In the genomic region with DNA sequence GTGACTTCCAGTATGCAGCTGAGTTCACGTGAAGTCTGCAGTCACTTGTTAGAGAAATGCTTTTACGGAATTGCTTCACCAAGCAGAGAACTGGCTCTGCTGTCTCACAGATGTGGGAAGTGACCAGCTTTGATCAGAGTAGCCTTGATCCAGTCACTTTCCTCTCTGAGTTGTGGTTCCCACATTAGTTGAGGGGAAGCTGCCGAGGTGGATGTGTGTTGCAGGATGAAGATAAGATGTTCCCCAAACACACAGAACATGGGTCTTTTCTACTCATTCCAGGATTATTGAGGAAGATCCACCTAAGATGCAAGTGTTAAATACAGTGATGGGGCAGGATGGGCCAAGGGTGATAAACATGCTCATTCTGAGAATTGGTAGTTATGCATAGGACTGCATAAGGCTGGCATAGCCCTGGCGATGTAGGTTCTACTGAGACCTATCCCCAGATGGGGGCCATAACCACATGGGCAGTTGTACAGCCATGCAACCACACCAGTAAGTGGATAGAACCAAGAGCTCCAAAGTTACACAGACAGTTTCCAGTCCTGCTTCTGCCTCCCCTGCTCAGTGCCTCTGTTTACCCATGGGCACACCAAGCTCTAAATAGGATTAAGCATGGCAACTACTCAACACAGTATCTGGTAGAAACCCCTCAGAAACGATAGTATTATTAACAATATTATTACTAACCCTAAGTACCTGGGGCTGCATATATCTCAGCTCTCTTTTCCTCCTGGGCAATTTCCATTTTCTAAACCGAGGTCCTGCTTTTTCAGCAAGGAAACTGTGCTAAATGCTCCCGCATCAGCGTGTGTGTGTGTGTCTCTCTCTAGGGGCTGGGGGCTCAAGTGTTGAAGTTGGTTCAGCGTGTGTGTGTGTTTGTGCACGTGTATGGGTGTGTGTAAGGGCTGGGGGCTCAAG, we compare ENCODE assay signal across 8 cellular contexts.
DNase-seq lines count a peak whose midpoint lies in the region; ATAC-seq, FAIRE-seq and TF ChIP-seq lines count a peak whose summit lies in the region.

No MANE protein-coding gene starts in this region.

- 31% methylated on average over 8 of the region's 10 CpGs for WGBS in right lobe of liver (ENCODE audit: insufficient coverage, low coverage, low lambda C conversion rate, missing lambda C conversion rate)
- 47% methylated on average over 10 of the region's 10 CpGs for WGBS in thymus

- H3K36me3 ChIP-seq in right lobe of liver (no peaks in the 10 kb centered on the region), thymus (ENCODE audit: control insufficient read depth, insufficient read depth) (no peaks in the 10 kb centered on the region)

- intact Hi-C loops in right lobe of liver (cut with DNase I), result no loop called here

- peaks cover 15% of the 10 kb centered on the region for H3K27me3 Mint-ChIP-seq in activated T-cell treated with anti-CD3 and anti-CD28 coated beads, Interleukin-2, amount 50 U/mL, for 4 hours (ENCODE audit: low read depth)

- TF ChIP-seq POLR2A in right lobe of liver (IDR thresholded peaks at IDR 0.05), result no peak

- peak overlapping the region; percentile 57 for H3K4me3 ChIP-seq in astrocyte of the cerebellum (ENCODE audit: low read depth, low read length)
- H3K4me3 ChIP-seq in right lobe of liver, result peak overlapping the region; percentile 45 to 63 (median 59)
- peak overlapping the region; percentile 59 for H3K4me3 ChIP-seq in thymus (ENCODE audit: low read length)

- H3K27ac ChIP-seq in right lobe of liver (peak overlapping the region; percentile 68 to 85 (median 81)), thymus (ENCODE audit: low read depth) (peak overlapping the region; percentile 85)

- TF ChIP-seq CTCF in astrocyte of the cerebellum (IDR thresholded peaks at IDR 0.05; ENCODE audit: low read depth, low read length, missing control alignments), result no peak
- no peak for TF ChIP-seq CTCF in right lobe of liver (IDR thresholded peaks at IDR 0.05)

- H3K9me3 ChIP-seq in right lobe of liver (no peaks in the 10 kb centered on the region), thymus (ENCODE audit: control insufficient read depth) (no peaks in the 10 kb centered on the region)

- H3K4me1 ChIP-seq in right lobe of liver (peaks cover 0 to 24% (median 9%) of the 10 kb centered on the region in 4 donors), thymus (ENCODE audit: control insufficient read depth, insufficient read depth, low read length) (peaks cover 20% of the 10 kb centered on the region)

- H3K4me1 Mint-ChIP-seq in activated T-cell treated with anti-CD3 and anti-CD28 coated beads, Interleukin-2, amount 50 U/mL, for 4 hours (ENCODE audit: low read depth), result peaks cover 13% of the 10 kb centered on the region

- no peaks in the 10 kb centered on the region for H3K36me3 Mint-ChIP-seq in activated T-cell treated with anti-CD3 and anti-CD28 coated beads, Interleukin-2, amount 50 U/mL, for 4 hours (ENCODE audit: insufficient read depth)

- DNase-seq in activated T-cell treated with anti-CD3 and anti-CD28 coated beads, Interleukin-2, amount 50 U/mL, for 4 hours, result no peak
- DNase-seq in activated T-cell treated with anti-CD3 and anti-CD28 coated beads, Interleukin-2, amount 50 U/mL, for 48 hours, result no peak
- DNase-seq in astrocyte of the cerebellum (ENCODE audit: low read depth) (no peak), right lobe of liver (no peak), hypothalamus (lab: John Stamatoyannopoulos, UW) (no peak), GM19239 (ENCODE audit: insufficient read length, low spot score) (no peak)

- H3K27me3 ChIP-seq in right lobe of liver (no peaks in the 10 kb centered on the region), thymus (ENCODE audit: control insufficient read depth, insufficient read depth) (no peaks in the 10 kb centered on the region)

- no peak for FAIRE-seq in GM19239 (lab: Jason Lieb, UNC)

- ATAC-seq in activated T-cell treated with anti-CD3 and anti-CD28 coated beads, Interleukin-2, amount 50 U/mL, for 4 hours, result no peak
- no peak for ATAC-seq in right lobe of liver
- ATAC-seq in GM18867 (IDR thresholded peaks at IDR 0.05; ENCODE audit: unreplicated experiment), result no peak

- peak overlapping the region; percentile 82 for H3K4me3 Mint-ChIP-seq in activated T-cell treated with anti-CD3 and anti-CD28 coated beads, Interleukin-2, amount 50 U/mL, for 4 hours

- H3K9me3 Mint-ChIP-seq in activated T-cell treated with anti-CD3 and anti-CD28 coated beads, Interleukin-2, amount 50 U/mL, for 4 hours, result no peaks in the 10 kb centered on the region

- in situ Hi-C loops in astrocyte of the cerebellum (cut with HindIII; ENCODE audit: low sequenced_read_pairs), result no loop called here
